In the genomic region with DNA sequence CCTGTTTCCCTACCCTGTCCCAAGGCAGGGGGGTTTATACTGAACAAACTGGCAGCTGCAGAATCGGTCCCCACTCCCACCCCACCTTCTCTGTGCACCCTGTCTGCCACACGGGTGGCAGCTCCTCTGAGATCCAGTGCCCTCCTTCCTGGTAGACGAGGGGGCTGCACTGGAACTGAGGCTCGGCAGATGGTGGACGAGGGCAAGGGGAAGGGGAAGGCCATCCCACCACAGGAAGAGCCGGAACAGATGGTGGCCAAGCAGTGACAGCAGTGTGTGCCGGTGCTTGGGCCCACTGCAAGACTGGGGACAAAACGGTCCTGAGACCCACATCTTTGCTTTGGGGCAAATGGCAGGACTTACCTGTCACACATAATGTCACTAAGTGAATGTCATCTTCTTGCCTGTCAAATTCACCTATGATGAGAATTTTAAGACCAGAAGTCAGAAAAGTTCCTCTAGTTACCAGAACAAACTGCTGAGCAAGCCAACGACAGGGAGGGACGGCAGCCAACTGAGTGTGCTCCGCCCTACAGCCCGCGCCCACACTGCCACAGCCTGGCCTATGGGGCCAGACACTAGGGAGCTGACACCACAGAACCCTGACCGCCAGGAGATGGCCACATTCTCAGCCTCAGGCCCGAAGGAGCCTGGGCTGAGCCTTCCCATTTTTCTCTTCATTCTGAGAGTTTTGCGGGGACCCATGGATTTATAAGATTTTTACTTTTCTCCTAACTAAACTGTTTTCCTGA, we compare ENCODE assay signal across 9 cellular contexts. TPM values are rescaled to one million over a fixed set of nuclear protein-coding genes. Genes with fewer than 3 reads are reported as not detected.
A peak's percentile ranks its signal among the peaks of the same experiment; 100 is the strongest.
DNase-seq lines count a peak whose midpoint lies in the region; ATAC-seq, FAIRE-seq and TF ChIP-seq lines count a peak whose summit lies in the region.
"Had no signal": no experiment of that assay in that cellular context is flagged by ENCODE, and none has a peak within 500 bp of the region (broad histone marks: within the 10 kb centered on the region; RNA-seq: fewer than 3 reads in every experiment).

No MANE protein-coding gene starts in this region.

- H3K4me1 Mint-ChIP-seq in activated CD4-positive, alpha-beta T cell treated with anti-CD3 and anti-CD28 coated beads for 36 hours, result no peaks in the 10 kb centered on the region

- no peak for TF ChIP-seq POLR2A in body of pancreas (IDR thresholded peaks at IDR 0.05)

- DNase-seq in H4 (ENCODE audit: low spot score), result peak; percentile 37
- DNase-seq in body of pancreas, result peak in 3 of 4 donors; percentile 57 to 72 (median 60)
- peak; percentile 57 for DNase-seq in iPS-NIHi11 (ENCODE audit: low spot score)
- DNase-seq in small intestine, result peak; percentile 51
- no peak for DNase-seq in activated CD4-positive, alpha-beta T cell treated with anti-CD3 and anti-CD28 coated beads for 36 hours
- DNase-seq in stimulated activated CD4-positive, alpha-beta T cell treated with anti-CD3 and anti-CD28 coated beads, Interleukin-2, amount 100 ng/mL, for 48 hours, result no peak
- DNase-seq: NCI-H1417 treated with DMSO at 0.1 percent for 48 hours had no signal

- no peak for FAIRE-seq in small intestine (lab: Jason Lieb, UNC)

- H3K9me3 Mint-ChIP-seq in activated CD4-positive, alpha-beta T cell treated with anti-CD3 and anti-CD28 coated beads for 36 hours (ENCODE audit: low read depth), result no peaks in the 10 kb centered on the region

- no peaks in the 10 kb centered on the region for H3K9me3 ChIP-seq in body of pancreas
- no peaks in the 10 kb centered on the region for H3K9me3 ChIP-seq in small intestine (ENCODE audit: control insufficient read depth, low read depth)

- WGBS in body of pancreas, 2 donors, result 68 to 76% methylated on average over 15 of the region's 16 CpGs
- whole genome bisulfite sequencing in small intestine, 3 donors, result 45 to 59% (median 50%) methylated on average over 16 of the region's 16 CpGs

- POLR2A ChIA-PET in activated CD4-positive, alpha-beta T cell treated with anti-CD3 and anti-CD28 coated beads for 36 hours (lab: Charles Lee), result interaction anchor here (1.1 kb wide), 1 partner anchor 15 kb away, joined by 3 read pairs; no protein-coding TSS in a partner anchor

- H3K27me3 Mint-ChIP-seq in activated CD4-positive, alpha-beta T cell treated with anti-CD3 and anti-CD28 coated beads for 36 hours, result no peaks in the 10 kb centered on the region

- H3K36me3 ChIP-seq in body of pancreas (replicated peaks in 1 of 2; ENCODE audit: insufficient read depth in 1 of 2, low read depth in 2 of 2) (peaks cover 0 to 26% of the 10 kb centered on the region in 2 donors), small intestine (ENCODE audit: control insufficient read depth in 2 of 2, insufficient read depth in 2 of 2, low read length in 2 of 2) (peaks cover 12 to 14% of the 10 kb centered on the region in 2 donors)

- H3K36me3 Mint-ChIP-seq in activated CD4-positive, alpha-beta T cell treated with anti-CD3 and anti-CD28 coated beads for 36 hours (ENCODE audit: low read depth), result peaks cover 28% of the 10 kb centered on the region

- CTCF ChIA-PET in activated CD4-positive, alpha-beta T cell treated with anti-CD3 and anti-CD28 coated beads for 36 hours (lab: Charles Lee), result interaction anchor here (0.6 kb wide), 1 partner anchor 82 kb away, joined by 3 read pairs; no protein-coding TSS in a partner anchor

- no peak overlapping the region for H3K4me3 ChIP-seq in body of pancreas
- no peak overlapping the region for H3K4me3 ChIP-seq in small intestine (ENCODE audit: low read depth in 1 of 2, low read length in 2 of 2)

- intact Hi-C loops in body of pancreas (cut with DNase I), result no loop called here
- intact Hi-C loops in activated CD4-positive, alpha-beta T cell treated with anti-CD3 and anti-CD28 coated beads for 36 hours (cut with DNase I, micrococcal nuclease), result no loop called here

- H3K27ac Mint-ChIP-seq in activated CD4-positive, alpha-beta T cell treated with anti-CD3 and anti-CD28 coated beads for 36 hours, result no peak overlapping the region

- no peak for TF ChIP-seq CTCF in body of pancreas (IDR thresholded peaks at IDR 0.05)

- H3K4me3 Mint-ChIP-seq in activated CD4-positive, alpha-beta T cell treated with anti-CD3 and anti-CD28 coated beads for 36 hours, result no peak overlapping the region

- H3K27me3 ChIP-seq in body of pancreas (no peaks in the 10 kb centered on the region), small intestine (ENCODE audit: control insufficient read depth in 2 of 2, insufficient read depth in 2 of 2, low read length in 2 of 2) (no peaks in the 10 kb centered on the region)

- H3K4me1 ChIP-seq in body of pancreas (peaks cover 5% of the 10 kb centered on the region), small intestine (ENCODE audit: control insufficient read depth in 2 of 2, insufficient read depth in 1 of 2, low read depth in 1 of 2, low read length in 1 of 2) (no peaks in the 10 kb centered on the region)

- H3K27ac ChIP-seq in body of pancreas (no peak overlapping the region), small intestine (ENCODE audit: low read depth in 1 of 2, low read length in 1 of 2) (no peak overlapping the region)

- ATAC-seq in body of pancreas (peak; percentile 43), GM21825 (IDR thresholded peaks at IDR 0.05; ENCODE audit: unreplicated experiment) (no peak), GM18907 (IDR thresholded peaks at IDR 0.05; ENCODE audit: unreplicated experiment) (no peak)
- ATAC-seq in activated CD4-positive, alpha-beta T cell treated with anti-CD3 and anti-CD28 coated beads for 36 hours, result no peak

RNA-seq across cellular contexts. Expression of a gene that starts 14.4 kb away (rescaled TPM):
- total RNA-seq in H4 (2014; rRNA removed; shearing (Covaris generic)), result 31.1 and 44.9 TPM in 2 replicates
- 10 to 100 TPM in 1 of 2 donors, 1 to 10 TPM in 1; 7.9 to 29.8 TPM for total RNA-seq in body of pancreas
- 10 to 100 TPM; 21.0 to 36.2 (median 26.9) TPM for polyA plus RNA-seq in small intestine
- 10 to 100 TPM; 42.2 to 52.7 TPM for total RNA-seq in activated CD4-positive, alpha-beta T cell treated with anti-CD3 and anti-CD28 coated beads for 36 hours

RNA-seq across cellular contexts. Expression of a gene that starts 52.6 kb away (rescaled TPM):
- total RNA-seq in H4 (2014; rRNA removed; shearing (Covaris generic)), result 36.2 and 37.8 TPM in 2 replicates
- total RNA-seq in body of pancreas, result 10 to 100 TPM; 12.2 to 12.5 TPM
- polyA plus RNA-seq in small intestine, result 10 to 100 TPM; 12.5 to 16.8 (median 14.8) TPM
- total RNA-seq in activated CD4-positive, alpha-beta T cell treated with anti-CD3 and anti-CD28 coated beads for 36 hours, result 10 to 100 TPM; 27.0 to 36.1 TPM

Comparison
In these comparisons a context has a peak if more than half of its experiments do, and no peak if none do; other contexts are left out.
1. DNase-seq: peak in H4 (single experiment), body of pancreas (3 of 4), iPS-NIHi11 (single experiment) and small intestine (single experiment); none in activated CD4-positive, alpha-beta T cell treated with anti-CD3 and anti-CD28 coated beads for 36 hours (single experiment) and stimulated activated CD4-positive, alpha-beta T cell treated with anti-CD3 and anti-CD28 coated beads, Interleukin-2, amount 100 ng/mL, for 48 hours (0 of 2).